In genomic region chr15:69035205-69035917, GRCh38 we compare ENCODE assay signal across 11 cellular contexts. TPM values are rescaled to one million over a fixed set of nuclear protein-coding genes. Genes with fewer than 3 reads are reported as not detected.
DNase-seq lines count a peak whose midpoint lies in the region; ATAC-seq and TF ChIP-seq lines count a peak whose summit lies in the region.
"Had no signal": no experiment of that assay in that cellular context is flagged by ENCODE, and none has a peak within 500 bp of the region (broad histone marks: within the 10 kb centered on the region; RNA-seq: fewer than 3 reads in every experiment).

No MANE protein-coding gene starts in this region.

- H3K4me3 ChIP-seq in cardiac muscle cell (no peak overlapping the region), upper lobe of right lung (no peak overlapping the region)

- H3K4me1 ChIP-seq in cardiac muscle cell (ENCODE audit: low read depth) (no peaks in the 10 kb centered on the region), upper lobe of right lung (peaks cover 4% of the 10 kb centered on the region)

- H3K27ac ChIP-seq in cardiac muscle cell: no peak overlapping the region
- no peak overlapping the region for H3K27ac ChIP-seq in upper lobe of right lung
- H3K27ac ChIP-seq: parathyroid adenoma had no signal

- intact Hi-C loops in Right ventricle myocardium superior (cut with DNase I): no loop called here
- intact Hi-C loops in upper lobe of right lung (cut with DNase I): no loop called here

- H3K27me3 ChIP-seq in cardiac muscle cell (peaks cover 7% of the 10 kb centered on the region), upper lobe of right lung (peaks cover 11% of the 10 kb centered on the region)

- H3K36me3 ChIP-seq in cardiac muscle cell (no peaks in the 10 kb centered on the region), upper lobe of right lung (no peaks in the 10 kb centered on the region)

- peak; percentile 37 for TF ChIP-seq CTCF in cardiac muscle cell (IDR thresholded peaks at IDR 0.05; ENCODE audit: low read depth, low read length)
- TF ChIP-seq CTCF in upper lobe of right lung (IDR thresholded peaks at IDR 0.05): no peak

- no peak for ATAC-seq in Right ventricle myocardium superior (ENCODE audit: poor library complexity)
- ATAC-seq in upper lobe of right lung: peak; percentile 28
- no peak for ATAC-seq in GM21526 (IDR thresholded peaks at IDR 0.05; ENCODE audit: low FRiP score, unreplicated experiment)

- DNase-seq in cardiac muscle cell (ENCODE audit: low read depth in 1 of 2, low spot score in 1 of 2): peak; percentile 23 to 60
- DNase-seq in Right ventricle myocardium superior: no peak
- peak; percentile 42 for DNase-seq in SK-N-DZ (ENCODE audit: low spot score)
- DNase-seq in iPS-NIHi7 (ENCODE audit: extremely low spot score): peak; percentile 83
- DNase-seq in upper lobe of right lung: no peak
- no peak for DNase-seq in hepatic stellate cell (ENCODE audit: low spot score)
- no peak for DNase-seq in SKM-1 (lab: John Stamatoyannopoulos, UW; ENCODE audit: unreplicated experiment)
- DNase-seq: head of caudate nucleus, NCI-H1436 treated with DMSO at 0.1 percent for 48 hours had no signal

- H3K9me3 ChIP-seq in cardiac muscle cell (ENCODE audit: low read depth) (no peaks in the 10 kb centered on the region), upper lobe of right lung (no peaks in the 10 kb centered on the region)

RNA-seq across cellular contexts. Expression of gene NOX5, which starts 20.9 kb away (rescaled TPM):
- total RNA-seq in cardiac muscle cell (0.12 and 0.25 TPM in 2 replicates), Right ventricle myocardium superior (not detected), upper lobe of right lung (0.14 TPM)
- 0.39 and 1.4 TPM in 2 replicates for polyA plus RNA-seq in cardiac muscle cell
- 0.06 TPM in 1 of 2 replicates, not detected in the other for polyA plus RNA-seq in SK-N-DZ (2014; cell fraction: cytosol; rRNA removed)
- not detected in 2 replicates for polyA plus RNA-seq in SK-N-DZ (2014; cell fraction: nucleus; rRNA removed)

Comparison
In these comparisons a context has a peak if more than half of its experiments do, and no peak if none do; other contexts are left out.
1. DNase-seq: peak in cardiac muscle cell (2 of 2), SK-N-DZ (single experiment) and iPS-NIHi7 (single experiment); none in Right ventricle myocardium superior (single experiment), upper lobe of right lung (single experiment), hepatic stellate cell (single experiment) and SKM-1 (single experiment).